Comparison of ENCODE assay signal across 1 cellular context in the genomic region with DNA sequence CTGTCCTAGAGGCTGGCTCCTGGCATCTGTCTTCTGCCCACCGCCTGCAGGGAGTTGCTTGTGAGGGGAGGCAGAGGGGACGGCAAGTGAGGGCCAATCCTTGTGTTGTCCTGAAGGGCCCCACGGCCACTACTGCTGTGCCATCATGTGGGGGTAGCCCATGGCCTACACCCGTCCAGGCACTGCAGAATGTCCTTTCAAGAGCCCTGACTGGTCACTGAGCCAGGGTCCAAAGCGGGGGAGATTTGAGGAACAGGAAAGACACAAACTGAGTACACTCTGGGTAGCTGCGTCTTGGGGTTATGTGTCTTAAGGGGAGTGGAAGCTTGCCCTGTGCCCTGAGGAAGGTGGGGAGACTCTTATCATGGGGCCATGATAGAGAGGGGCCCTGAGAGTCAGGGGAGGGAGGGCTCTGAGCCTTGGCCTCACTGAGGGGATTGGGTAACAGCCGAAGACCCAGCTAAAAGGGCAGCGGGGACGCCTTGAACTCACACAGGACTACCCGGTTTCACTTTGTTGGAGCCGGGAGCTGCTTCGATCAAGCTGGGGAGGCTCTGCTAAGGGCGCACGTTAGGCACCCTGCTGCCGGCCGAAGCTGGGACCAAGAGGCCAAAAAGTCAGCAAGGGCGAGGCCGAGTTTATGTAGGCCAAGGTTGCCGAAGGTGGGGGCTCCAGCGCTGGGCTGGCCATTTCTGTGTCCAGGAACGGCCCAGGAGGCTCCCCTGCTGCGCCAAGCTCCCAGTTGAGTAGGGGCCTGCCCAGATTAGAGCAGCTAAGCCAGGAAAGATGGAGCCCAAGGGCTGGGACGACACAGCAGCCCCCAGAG.
A peak's percentile ranks its signal among the peaks of the same experiment; 100 is the strongest.
TF ChIP-seq lines count a peak whose summit lies in the region.

No MANE protein-coding gene starts in this region.

TF ChIP-seq in HEK293, 187 proteins besides CTCF, POLR2A, EP300 and RAD21:
- peak; percentile 62; the same call in 1 of the 2 replicates for TF ChIP-seq ZNF341 (tag by site-specific recombination; IDR thresholded peaks at IDR 0.05; ENCODE audit: low read depth)
- TF ChIP-seq, protein P1, sequence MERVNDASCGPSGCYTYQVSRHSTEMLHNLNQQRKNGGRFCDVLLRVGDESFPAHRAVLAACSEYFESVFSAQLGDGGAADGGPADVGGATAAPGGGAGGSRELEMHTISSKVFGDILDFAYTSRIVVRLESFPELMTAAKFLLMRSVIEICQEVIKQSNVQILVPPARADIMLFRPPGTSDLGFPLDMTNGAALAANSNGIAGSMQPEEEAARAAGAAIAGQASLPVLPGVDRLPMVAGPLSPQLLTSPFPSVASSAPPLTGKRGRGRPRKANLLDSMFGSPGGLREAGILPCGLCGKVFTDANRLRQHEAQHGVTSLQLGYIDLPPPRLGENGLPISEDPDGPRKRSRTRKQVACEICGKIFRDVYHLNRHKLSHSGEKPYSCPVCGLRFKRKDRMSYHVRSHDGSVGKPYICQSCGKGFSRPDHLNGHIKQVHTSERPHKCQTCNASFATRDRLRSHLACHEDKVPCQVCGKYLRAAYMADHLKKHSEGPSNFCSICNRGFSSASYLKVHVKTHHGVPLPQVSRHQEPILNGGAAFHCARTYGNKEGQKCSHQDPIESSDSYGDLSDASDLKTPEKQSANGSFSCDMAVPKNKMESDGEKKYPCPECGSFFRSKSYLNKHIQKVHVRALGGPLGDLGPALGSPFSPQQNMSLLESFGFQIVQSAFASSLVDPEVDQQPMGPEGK (tag by site-specific recombination; IDR thresholded peaks at IDR 0.05), result 0 out of 2 replicates have a peak, but pooled peaks have one; percentile 23
- TF ChIP-seq ZBTB8A (tag by site-specific recombination; IDR thresholded peaks at IDR 0.05), result 0 out of 2 replicates have a peak, but pooled peaks have one; percentile 13
- no peak for TF ChIP-seq ZNF175 (tag by site-specific recombination; IDR thresholded peaks at IDR 0.05)
- TF ChIP-seq ZNF335 (tag by site-specific recombination; conservative IDR thresholded peaks at IDR 0.05), result 0 out of 2 replicates have a peak, but pooled peaks have one; percentile 30
- peak; percentile 24; the same call in 1 of the 2 replicates for TF ChIP-seq GLIS2 (tag by site-specific recombination; IDR thresholded peaks at IDR 0.05)
